10 cellular contexts compared by ENCODE assay signal in genomic region chrX:13091111-13091765, GRCh38. TPM values are rescaled to one million over a fixed set of nuclear protein-coding genes. Genes with fewer than 3 reads are reported as not detected.
A peak's percentile ranks its signal among the peaks of the same experiment; 100 is the strongest.
DNase-seq lines count a peak whose midpoint lies in the region; ATAC-seq and TF ChIP-seq lines count a peak whose summit lies in the region.
"Had no signal": no experiment of that assay in that cellular context is flagged by ENCODE, and none has a peak within 500 bp of the region (broad histone marks: within the 10 kb centered on the region; RNA-seq: fewer than 3 reads in every experiment).

No MANE protein-coding gene starts in this region.

- no peak for TF ChIP-seq CTCF in right lobe of liver (IDR thresholded peaks at IDR 0.05)

- WGBS in right lobe of liver (ENCODE audit: insufficient coverage, low coverage, low lambda C conversion rate, missing lambda C conversion rate): 58% methylated on average over 6 of the region's 6 CpGs
- 38% methylated on average over 6 of the region's 6 CpGs for WGBS in urinary bladder

- no peaks in the 10 kb centered on the region for H3K27me3 Mint-ChIP-seq in activated naive CD4-positive, alpha-beta T cell treated with anti-CD3 and anti-CD28 coated beads, Interleukin-2, amount 50 U/mL, for 24 hours
- no peaks in the 10 kb centered on the region for H3K27me3 Mint-ChIP-seq in activated T-helper 1 cell treated with anti-CD3 and anti-CD28 coated beads, Interleukin-12 subunit alpha, Interleukin-12 subunit beta, Interleukin-2, Interleukin-4 antibody, amounts not matched to agents 30 ng/mL and 10 ng/mL and 1 ng/mL, durations not matched to agents 14 hours and 24 hours and 36 hours (ENCODE audit: insufficient read depth)

- H3K27me3 ChIP-seq in right lobe of liver: peaks cover 0 to 3% of the 10 kb centered on the region in 2 donors

- ATAC-seq in right lobe of liver (peak in 2 of 4 donors; percentile 12 to 30), GM18867 (IDR thresholded peaks at IDR 0.05; ENCODE audit: unreplicated experiment) (no peak), GM21381 (IDR thresholded peaks at IDR 0.05; ENCODE audit: unreplicated experiment) (no peak)

- peak overlapping the region; percentile 88 for H3K27ac Mint-ChIP-seq in activated naive CD4-positive, alpha-beta T cell treated with anti-CD3 and anti-CD28 coated beads, Interleukin-2, amount 50 U/mL, for 24 hours
- peak overlapping the region; percentile 96 for H3K27ac Mint-ChIP-seq in activated T-helper 1 cell treated with anti-CD3 and anti-CD28 coated beads, Interleukin-12 subunit alpha, Interleukin-12 subunit beta, Interleukin-2, Interleukin-4 antibody, amounts not matched to agents 30 ng/mL and 10 ng/mL and 1 ng/mL, durations not matched to agents 14 hours and 24 hours and 36 hours

- H3K4me3 ChIP-seq in right lobe of liver: no peak overlapping the region
- H3K4me3 ChIP-seq in urinary bladder (ENCODE audit: low read depth, low read length): no peak overlapping the region

- peak overlapping the region; percentile 70 for H3K4me3 Mint-ChIP-seq in activated naive CD4-positive, alpha-beta T cell treated with anti-CD3 and anti-CD28 coated beads, Interleukin-2, amount 50 U/mL, for 24 hours
- H3K4me3 Mint-ChIP-seq in activated T-helper 1 cell treated with anti-CD3 and anti-CD28 coated beads, Interleukin-12 subunit alpha, Interleukin-12 subunit beta, Interleukin-2, Interleukin-4 antibody, amounts not matched to agents 30 ng/mL and 10 ng/mL and 1 ng/mL, durations not matched to agents 14 hours and 24 hours and 36 hours: peak overlapping the region; percentile 58

- H3K4me1 ChIP-seq in right lobe of liver (peaks cover 0 to 4% (median 0%) of the 10 kb centered on the region in 4 donors), urinary bladder (ENCODE audit: insufficient read depth) (peaks cover 3% of the 10 kb centered on the region)

- H3K4me1 Mint-ChIP-seq in activated naive CD4-positive, alpha-beta T cell treated with anti-CD3 and anti-CD28 coated beads, Interleukin-2, amount 50 U/mL, for 24 hours: peaks cover 92% of the 10 kb centered on the region
- peaks cover 94% of the 10 kb centered on the region for H3K4me1 Mint-ChIP-seq in activated T-helper 1 cell treated with anti-CD3 and anti-CD28 coated beads, Interleukin-12 subunit alpha, Interleukin-12 subunit beta, Interleukin-2, Interleukin-4 antibody, amounts not matched to agents 30 ng/mL and 10 ng/mL and 1 ng/mL, durations not matched to agents 14 hours and 24 hours and 36 hours (ENCODE audit: low read depth)

- no peaks in the 10 kb centered on the region for H3K9me3 ChIP-seq in right lobe of liver

- H3K27ac ChIP-seq in right lobe of liver (peak overlapping the region; percentile 6 to 55 (median 37)), urinary bladder (ENCODE audit: low read depth) (peak overlapping the region; percentile 41)
- H3K27ac ChIP-seq: C4-2B had no signal

- H3K36me3 Mint-ChIP-seq in activated naive CD4-positive, alpha-beta T cell treated with anti-CD3 and anti-CD28 coated beads, Interleukin-2, amount 50 U/mL, for 24 hours: no peaks in the 10 kb centered on the region
- H3K36me3 Mint-ChIP-seq in activated T-helper 1 cell treated with anti-CD3 and anti-CD28 coated beads, Interleukin-12 subunit alpha, Interleukin-12 subunit beta, Interleukin-2, Interleukin-4 antibody, amounts not matched to agents 30 ng/mL and 10 ng/mL and 1 ng/mL, durations not matched to agents 14 hours and 24 hours and 36 hours (ENCODE audit: low read depth): peaks cover 4% of the 10 kb centered on the region

- TF ChIP-seq POLR2A in right lobe of liver (IDR thresholded peaks at IDR 0.05): no peak

- intact Hi-C loops in activated T-helper 1 cell treated with anti-CD3 and anti-CD28 coated beads, Interleukin-12 subunit alpha, Interleukin-12 subunit beta, Interleukin-2, Interleukin-4 antibody, amounts not matched to agents 30 ng/mL and 10 ng/mL and 1 ng/mL, durations not matched to agents 14 hours and 24 hours and 36 hours (cut with micrococcal nuclease): loop anchor here (5.0 to 10.0 kb wide), 4 partner anchors 199 to 936 kb away; partner anchors contain the start of genes GEMIN8, OFD1 and TRAPPC2
- intact Hi-C loops in right lobe of liver (cut with DNase I): no loop called here

- no peaks in the 10 kb centered on the region for H3K36me3 ChIP-seq in right lobe of liver
- no peaks in the 10 kb centered on the region for H3K36me3 ChIP-seq in urinary bladder (ENCODE audit: insufficient read depth)

- no peaks in the 10 kb centered on the region for H3K9me3 Mint-ChIP-seq in activated naive CD4-positive, alpha-beta T cell treated with anti-CD3 and anti-CD28 coated beads, Interleukin-2, amount 50 U/mL, for 24 hours
- no peaks in the 10 kb centered on the region for H3K9me3 Mint-ChIP-seq in activated T-helper 1 cell treated with anti-CD3 and anti-CD28 coated beads, Interleukin-12 subunit alpha, Interleukin-12 subunit beta, Interleukin-2, Interleukin-4 antibody, amounts not matched to agents 30 ng/mL and 10 ng/mL and 1 ng/mL, durations not matched to agents 14 hours and 24 hours and 36 hours

- no peak for DNase-seq in activated naive CD4-positive, alpha-beta T cell treated with anti-CD3 and anti-CD28 coated beads, Interleukin-2, amount 50 U/mL, for 16 hours
- no peak for DNase-seq in activated T-helper 1 cell treated with anti-CD3 and anti-CD28 coated beads, Interleukin-12 subunit alpha, Interleukin-12 subunit beta, Interleukin-2, Interleukin-4 antibody, amounts not matched to agents 30 ng/mL and 10 ng/mL and 1 ng/mL, durations not matched to agents 14 hours and 24 hours and 36 hours (ENCODE audit: low spot score)
- DNase-seq in right lobe of liver (no peak), NCI-H1092 treated with DMSO at 0.1 percent for 48 hours (lab: John Stamatoyannopoulos, UW) (no peak)

RNA-seq across cellular contexts. Expression of gene FAM9C, which starts 46.8 kb away (rescaled TPM):
- total RNA-seq in activated T-helper 1 cell treated with anti-CD3 and anti-CD28 coated beads, Interleukin-12 subunit alpha, Interleukin-12 subunit beta, Interleukin-2, Interleukin-4 antibody, amounts not matched to agents 30 ng/mL and 10 ng/mL and 1 ng/mL, durations not matched to agents 14 hours and 24 hours and 36 hours: 0.05 TPM in 2 replicates
- not detected for total RNA-seq in right lobe of liver
- total RNA-seq in urinary bladder: 0.05 TPM
- polyA plus RNA-seq in urinary bladder: 0.08 TPM
- total RNA-seq: LHCN-M2 had no signal
